In genomic region chr20:20051767-20052073, GRCh38 we compare ENCODE assay signal across 1 cellular context.
TF ChIP-seq lines count a peak whose summit lies in the region.

No MANE protein-coding gene starts in this region.

TF ChIP-seq in HepG2, 621 proteins besides CTCF, POLR2A, EP300 and RAD21 (continues in another document):
- 0 out of 2 replicates have a peak, but pooled peaks have one; percentile 3 for TF ChIP-seq KIAA2018 (CRISPR knock-in tag; IDR thresholded peaks at IDR 0.05; ENCODE audit: borderline replicate concordance)
- 0 out of 2 replicates have a peak, but pooled peaks have one; percentile 5 for TF ChIP-seq ZNF83 (CRISPR knock-in tag; IDR thresholded peaks at IDR 0.05; ENCODE audit: borderline replicate concordance)
- TF ChIP-seq ZNF224 (CRISPR knock-in tag; IDR thresholded peaks at IDR 0.05), result no peak
- TF ChIP-seq CAMTA2 (CRISPR knock-in tag; IDR thresholded peaks at IDR 0.05; ENCODE audit: borderline replicate concordance), result 0 out of 2 replicates have a peak, but pooled peaks have one; percentile 73
- TF ChIP-seq ZSCAN5A (CRISPR knock-in tag; IDR thresholded peaks at IDR 0.05; ENCODE audit: borderline replicate concordance), result 0 out of 2 replicates have a peak, but pooled peaks have one; percentile 85
- 0 out of 2 replicates have a peak, but pooled peaks have one; percentile 5 for TF ChIP-seq ZNF160 (CRISPR knock-in tag; IDR thresholded peaks at IDR 0.05)
- 0 out of 2 replicates have a peak, but pooled peaks have one; percentile 52 for TF ChIP-seq SNAPC2 (CRISPR knock-in tag; IDR thresholded peaks at IDR 0.05)
- TF ChIP-seq TCF12 (IDR thresholded peaks at IDR 0.05), result no peak
- 0 out of 2 replicates have a peak, but pooled peaks have one; percentile 50 for TF ChIP-seq TCF12 (CRISPR knock-in tag; IDR thresholded peaks at IDR 0.05)
- TF ChIP-seq SMYD3 (CRISPR knock-in tag; IDR thresholded peaks at IDR 0.05), result 0 out of 2 replicates have a peak, but pooled peaks have one; percentile 54
- TF ChIP-seq THYN1 (CRISPR knock-in tag; IDR thresholded peaks at IDR 0.05; ENCODE audit: borderline replicate concordance, low read depth), result peak; percentile 73; the same call in 1 of the 2 replicates
- 0 out of 2 replicates have a peak, but pooled peaks have one; percentile 84 for TF ChIP-seq ZNF710 (CRISPR knock-in tag; IDR thresholded peaks at IDR 0.05; ENCODE audit: borderline replicate concordance)
- TF ChIP-seq ZBTB44 (CRISPR knock-in tag; IDR thresholded peaks at IDR 0.05), result 0 out of 2 replicates have a peak, but pooled peaks have one; percentile 19
- peak; percentile 79; the same call in 1 of the 2 replicates for TF ChIP-seq IRX3 (CRISPR knock-in tag; IDR thresholded peaks at IDR 0.05; ENCODE audit: borderline replicate concordance, low read depth)
- TF ChIP-seq TARDBP (CRISPR knock-in tag; IDR thresholded peaks at IDR 0.05), result 0 out of 2 replicates have a peak, but pooled peaks have one; percentile 13
- 0 out of 2 replicates have a peak, but pooled peaks have one; percentile 50 for TF ChIP-seq SNAPC4 (CRISPR knock-in tag; IDR thresholded peaks at IDR 0.05)
- TF ChIP-seq ZSCAN30 (CRISPR knock-in tag; IDR thresholded peaks at IDR 0.05), result no peak
- 0 out of 2 replicates have a peak, but pooled peaks have one; percentile 11 for TF ChIP-seq NPAS2 (CRISPR knock-in tag; IDR thresholded peaks at IDR 0.05; ENCODE audit: borderline replicate concordance)
- TF ChIP-seq ZNF34 (CRISPR knock-in tag; IDR thresholded peaks at IDR 0.05; ENCODE audit: borderline replicate concordance), result 0 out of 2 replicates have a peak, but pooled peaks have one; percentile 7
- TF ChIP-seq ZNF776 (CRISPR knock-in tag; IDR thresholded peaks at IDR 0.05), result peak; percentile 22; the same call in 1 of the 2 replicates
- TF ChIP-seq IRF2 (CRISPR knock-in tag; IDR thresholded peaks at IDR 0.05), result no peak
- TF ChIP-seq THAP7 (CRISPR knock-in tag; IDR thresholded peaks at IDR 0.05), result 0 out of 2 replicates have a peak, but pooled peaks have one; percentile 5
- TF ChIP-seq AKNA (CRISPR knock-in tag; IDR thresholded peaks at IDR 0.05; ENCODE audit: borderline replicate concordance), result no peak
- no peak for TF ChIP-seq ZC3H13 (CRISPR knock-in tag; IDR thresholded peaks at IDR 0.05)
- 0 out of 2 replicates have a peak, but pooled peaks have one; percentile 35 for TF ChIP-seq SMARCC2 (IDR thresholded peaks at IDR 0.05)
